8 cellular contexts compared by ENCODE assay signal in genomic region chr18:59900222-59901128, GRCh38. TPM values are rescaled to one million over a fixed set of nuclear protein-coding genes. Genes with fewer than 3 reads are reported as not detected.
A peak's percentile ranks its signal among the peaks of the same experiment; 100 is the strongest.
DNase-seq lines count a peak whose midpoint lies in the region; ATAC-seq and TF ChIP-seq lines count a peak whose summit lies in the region.

No MANE protein-coding gene starts in this region.

- ATAC-seq in GM21717 (IDR thresholded peaks at IDR 0.05; ENCODE audit: unreplicated experiment) (peak; percentile 29), left ventricle myocardium superior (peak; percentile 44)

- H3K27ac ChIP-seq in sigmoid colon: peak overlapping the region; percentile 77 to 83 (median 81)

- peak overlapping the region; percentile 44 to 63 (median 61) for H3K4me3 ChIP-seq in sigmoid colon

- peaks cover 0 to 21% (median 14%) of the 10 kb centered on the region in 4 donors for H3K4me1 ChIP-seq in sigmoid colon

- no peak for TF ChIP-seq CTCF in sigmoid colon (IDR thresholded peaks at IDR 0.05)

- no peaks in the 10 kb centered on the region for H3K9me3 Mint-ChIP-seq in activated naive CD4-positive, alpha-beta T cell treated with anti-CD3 and anti-CD28 coated beads for 36 hours

- TF ChIP-seq EP300 in sigmoid colon (IDR thresholded peaks at IDR 0.05): no peak

- H3K36me3 ChIP-seq in sigmoid colon: no peaks in the 10 kb centered on the region

- CTCF ChIA-PET in activated naive CD4-positive, alpha-beta T cell treated with anti-CD3 and anti-CD28 coated beads for 36 hours (lab: Charles Lee): interaction anchor here (0.6 to 3.0 kb wide), 6 partner anchors 18 to 53 kb away, joined by 3 to 9 read pairs (median 3); no protein-coding TSS in a partner anchor

- H3K27me3 ChIP-seq in sigmoid colon: peaks cover 0 to 60% (median 3%) of the 10 kb centered on the region in 3 donors

- no peaks in the 10 kb centered on the region for H3K9me3 ChIP-seq in sigmoid colon

- H3K36me3 Mint-ChIP-seq in activated naive CD4-positive, alpha-beta T cell treated with anti-CD3 and anti-CD28 coated beads for 36 hours (ENCODE audit: low read depth): peaks cover 44% of the 10 kb centered on the region

- intact Hi-C loops in activated naive CD4-positive, alpha-beta T cell treated with anti-CD3 and anti-CD28 coated beads for 36 hours (cut with micrococcal nuclease): loop anchor here (5.0 kb wide), 2 partner anchors 1228 to 1353 kb away; partner anchors contain the start of gene MALT1
- intact Hi-C loops in left ventricle myocardium superior (cut with micrococcal nuclease) (no loop called here), sigmoid colon (cut with DNase I) (no loop called here)

- H3K4me3 Mint-ChIP-seq in activated naive CD4-positive, alpha-beta T cell treated with anti-CD3 and anti-CD28 coated beads for 36 hours: peak overlapping the region; percentile 94

- peaks cover 37% of the 10 kb centered on the region for H3K4me1 Mint-ChIP-seq in activated naive CD4-positive, alpha-beta T cell treated with anti-CD3 and anti-CD28 coated beads for 36 hours (ENCODE audit: low read depth)

- WGBS in sigmoid colon, 2 donors: 1% methylated on average over 51 of the region's 51 CpGs

- TF ChIP-seq POLR2A in sigmoid colon (IDR thresholded peaks at IDR 0.05): no peak

- peak; percentile 84 for DNase-seq in Daoy (ENCODE audit: low read depth)
- peak; percentile 81 to 83 for DNase-seq in Kasumi-1 (lab: John Stamatoyannopoulos, UW)
- DNase-seq in SIG-M5 treated with dmso at 0.1 percent for 504 hours (lab: John Stamatoyannopoulos, UW; ENCODE audit: unreplicated experiment): peak; percentile 92
- peak; percentile 83 for DNase-seq in activated naive CD4-positive, alpha-beta T cell treated with anti-CD3 and anti-CD28 coated beads for 36 hours
- DNase-seq in left ventricle myocardium superior: no peak
- no peak for DNase-seq in sigmoid colon
- no peak for DNase-seq in 8988T

- H3K27me3 Mint-ChIP-seq in activated naive CD4-positive, alpha-beta T cell treated with anti-CD3 and anti-CD28 coated beads for 36 hours (ENCODE audit: low read depth): no peaks in the 10 kb centered on the region

- peak overlapping the region; percentile 98 for H3K27ac Mint-ChIP-seq in activated naive CD4-positive, alpha-beta T cell treated with anti-CD3 and anti-CD28 coated beads for 36 hours

RNA-seq across cellular contexts. Expression of gene PMAIP1, which starts 0.7 kb away (rescaled TPM):
- 47.8 and 57.9 TPM in 2 replicates for total RNA-seq in Daoy (2014; rRNA removed; shearing (Covaris generic))
- 100 to 1,000 TPM; 132 to 141 TPM for total RNA-seq in activated naive CD4-positive, alpha-beta T cell treated with anti-CD3 and anti-CD28 coated beads for 36 hours
- total RNA-seq in left ventricle myocardium superior: 0.20 TPM
- total RNA-seq in sigmoid colon: 1 to 10 TPM in 2 of 4 donors, under 1 TPM in 1, not detected in 1; 0.99 to 9.5 (median 1.1) TPM
- 1 to 10 TPM; 1.8 to 8.8 (median 6.9) TPM for polyA plus RNA-seq in sigmoid colon

Comparison
In these comparisons a context has a peak if more than half of its experiments do, and no peak if none do; other contexts are left out.
1. DNase-seq: peak in Daoy (single experiment), Kasumi-1 (2 of 2), SIG-M5 treated with dmso at 0.1 percent for 504 hours (single experiment) and activated naive CD4-positive, alpha-beta T cell treated with anti-CD3 and anti-CD28 coated beads for 36 hours (single experiment); none in left ventricle myocardium superior (single experiment), sigmoid colon (single experiment) and 8988T (single experiment).